ENCODE assay signal across 15 cellular contexts in genomic region chr15:73987646-73988045, GRCh38. TPM values are rescaled to one million over a fixed set of nuclear protein-coding genes. Genes with fewer than 3 reads are reported as not detected.
DNase-seq lines count a peak whose midpoint lies in the region; ATAC-seq and TF ChIP-seq lines count a peak whose summit lies in the region.
"Had no signal": no experiment of that assay in that cellular context is flagged by ENCODE, and none has a peak within 500 bp of the region (broad histone marks: within the 10 kb centered on the region; RNA-seq: fewer than 3 reads in every experiment).

No MANE protein-coding gene starts in this region.

- H3K4me3 Mint-ChIP-seq in T-helper 17 cell, result no peak overlapping the region
- H3K4me3 Mint-ChIP-seq: dendritic cell treated with granulocyte-macrophage colony-stimulating factor and Interleukin-4, amounts not matched to agents 40 ng/mL and 50 ng/mL, for 4 days had no signal

- H3K4me3 ChIP-seq in right cardiac atrium (ENCODE audit: low read length) (no peak overlapping the region), esophagus (ENCODE audit: low read depth in 1 of 2, low read length in 2 of 2) (no peak overlapping the region)
- H3K4me3 ChIP-seq: right lobe of liver, thoracic aorta had no signal

- peak overlapping the region; percentile 78 for H3K27ac ChIP-seq in right cardiac atrium (ENCODE audit: low read length)
- peak overlapping the region; percentile 29 to 57 for H3K27ac ChIP-seq in esophagus (ENCODE audit: low read depth in 2 of 2, low read length in 1 of 2)

- no peak for TF ChIP-seq POLR2A in erythroblast (IDR thresholded peaks at IDR 0.05; ENCODE audit: low read length)

- no peaks in the 10 kb centered on the region for H3K27me3 Mint-ChIP-seq in T-helper 17 cell
- H3K27me3 Mint-ChIP-seq: dendritic cell treated with granulocyte-macrophage colony-stimulating factor and Interleukin-4, amounts not matched to agents 40 ng/mL and 50 ng/mL, for 4 days had no signal

- no peaks in the 10 kb centered on the region for H3K27me3 ChIP-seq in right cardiac atrium (ENCODE audit: control insufficient read depth, insufficient read depth)
- no peaks in the 10 kb centered on the region for H3K27me3 ChIP-seq in esophagus (ENCODE audit: control insufficient read depth in 1 of 2, insufficient read depth in 2 of 2, low read length in 2 of 2)
- H3K27me3 ChIP-seq: right lobe of liver had no signal

- DNase-seq in right cardiac atrium, result no peak
- no peak for DNase-seq in Right ventricle myocardium superior
- peak; percentile 23 for DNase-seq in renal cortical epithelial cell (ENCODE audit: low read depth)
- DNase-seq in Kasumi-1 (lab: John Stamatoyannopoulos, UW), result no peak
- no peak for DNase-seq in erythroblast (lab: John Stamatoyannopoulos, UW)
- DNase-seq in T-helper 17 cell, result no peak
- DNase-seq in NCI-H69 (lab: John Stamatoyannopoulos, UW), result no peak
- DNase-seq: amniotic stem cell, DMS79 treated with DMSO at 0.1 percent for 48 hours, right lobe of liver, SW 1271 had no signal

- H3K4me1 Mint-ChIP-seq in T-helper 17 cell, result peaks cover 22% of the 10 kb centered on the region

- H3K9me3 ChIP-seq in right cardiac atrium (ENCODE audit: control insufficient read depth, low read length), result no peaks in the 10 kb centered on the region
- no peaks in the 10 kb centered on the region for H3K9me3 ChIP-seq in esophagus (ENCODE audit: control insufficient read depth in 2 of 2, insufficient read depth in 1 of 2, low read depth in 1 of 2, low read length in 1 of 2)
- no peaks in the 10 kb centered on the region for H3K9me3 ChIP-seq in T-helper 17 cell (ENCODE audit: control insufficient read depth, low read length, poor library complexity, severe bottlenecking)
- H3K9me3 ChIP-seq: right lobe of liver, thoracic aorta had no signal

- H3K4me1 ChIP-seq in right cardiac atrium (ENCODE audit: control insufficient read depth, insufficient read depth, low read length), result peaks cover 38% of the 10 kb centered on the region
- H3K4me1 ChIP-seq in esophagus (ENCODE audit: control insufficient read depth in 2 of 2, insufficient read depth in 2 of 2, low read length in 1 of 2), result peaks cover 17 to 38% of the 10 kb centered on the region in 2 donors

- H3K36me3 Mint-ChIP-seq in T-helper 17 cell (ENCODE audit: low read depth), result peaks cover 8% of the 10 kb centered on the region

- 51% methylated on average over 4 of the region's 4 CpGs for WGBS in right cardiac atrium
- 35 to 55% methylated on average over 4 of the region's 4 CpGs for WGBS in esophagus, 2 donors

- ATAC-seq in right cardiac atrium (no peak), Right ventricle myocardium superior (ENCODE audit: poor library complexity) (no peak), T-helper 17 cell (no peak)
- ATAC-seq: activated CD4-positive, CD25-positive, alpha-beta regulatory T cell treated with anti-CD3 and anti-CD28 coated beads, Interleukin-2, amount 50 U/mL, for 24 hours had no signal

- H3K36me3 ChIP-seq in esophagus (ENCODE audit: control insufficient read depth in 2 of 2, insufficient read depth in 2 of 2, low read length in 1 of 2), result no peaks in the 10 kb centered on the region

- H3K27ac Mint-ChIP-seq in T-helper 17 cell, result no peak overlapping the region
- H3K27ac Mint-ChIP-seq: dendritic cell treated with granulocyte-macrophage colony-stimulating factor and Interleukin-4, amounts not matched to agents 40 ng/mL and 50 ng/mL, for 4 days had no signal

- intact Hi-C loops in right cardiac atrium (cut with DNase I) (no loop called here), Right ventricle myocardium superior (cut with DNase I) (no loop called here)

RNA-seq across cellular contexts. Expression of gene STOML1, which starts 4.4 kb away (rescaled TPM):
- total RNA-seq in right cardiac atrium (10 to 100 TPM; 14.9 to 19.0 (median 17.8) TPM), Right ventricle myocardium superior (26.8 TPM), renal cortical epithelial cell (23.2 and 36.5 TPM in 2 replicates), T-helper 17 cell (1 to 10 TPM; 3.7 to 5.6 TPM)
- polyA plus RNA-seq in right cardiac atrium (24.3 TPM), esophagus (1 to 10 TPM; 9.0 to 9.5 TPM)

RNA-seq across cellular contexts. Expression of gene PML, which starts 6.9 kb away (rescaled TPM):
- total RNA-seq in right cardiac atrium, result 10 to 100 TPM; 21.9 to 35.4 (median 26.6) TPM
- polyA plus RNA-seq in right cardiac atrium, result 18.1 TPM
- total RNA-seq in Right ventricle myocardium superior, result 18.2 TPM
- 10 to 100 TPM; 16.9 to 18.8 TPM for polyA plus RNA-seq in esophagus
- 56.8 and 234 TPM in 2 replicates for total RNA-seq in renal cortical epithelial cell
- 10 to 100 TPM; 47.6 to 52.6 TPM for total RNA-seq in T-helper 17 cell
